In the genomic region with DNA sequence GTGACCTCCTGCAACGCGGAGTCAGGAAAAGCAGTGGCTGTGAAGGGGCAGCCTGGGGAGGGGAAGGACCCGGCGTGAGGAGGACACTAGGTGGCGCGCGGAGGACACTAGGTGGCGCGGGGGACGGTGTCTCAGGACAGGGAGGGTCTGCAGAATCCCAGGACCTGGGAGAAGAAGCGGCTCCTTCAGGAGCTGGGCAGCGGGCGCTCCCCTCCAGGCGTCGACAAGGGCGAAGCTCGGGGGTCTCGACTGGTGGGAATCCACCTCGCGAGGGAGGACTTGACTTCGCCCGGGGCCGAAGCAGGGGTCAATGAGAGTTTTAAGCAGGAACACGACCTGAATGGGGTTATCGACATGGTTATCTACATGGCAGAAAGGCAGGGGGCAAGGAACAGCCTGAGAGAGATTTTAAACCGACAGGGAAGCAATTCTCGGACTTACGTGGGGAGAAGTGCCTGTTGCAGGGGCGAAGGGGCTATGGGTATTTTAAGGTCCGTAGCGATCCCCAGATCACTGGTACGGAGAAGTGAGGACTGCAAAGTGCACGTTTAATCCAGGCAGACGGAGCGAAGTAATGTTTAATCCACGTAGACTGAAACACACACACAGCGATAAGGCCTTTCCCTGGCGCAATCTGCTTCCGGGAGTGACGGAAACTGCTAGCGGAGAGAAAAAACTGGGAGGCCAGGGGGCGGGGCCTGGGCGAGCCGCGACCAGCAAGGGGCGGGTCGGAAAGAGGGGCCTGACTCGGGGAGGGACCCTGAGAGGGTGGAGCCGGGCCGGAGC, we compare ENCODE assay signal across 1 cellular context.
TF ChIP-seq lines count a peak whose summit lies in the region.

Gene ZNF616 (minus strand): TSS at position 648 of the 786 bp plus-strand sequence. CDS start 9,426 bp downstream, outside the sequence.

TF ChIP-seq in HepG2, 621 proteins besides CTCF, POLR2A, EP300 and RAD21 (continued from another document and continues in another):
- TF ChIP-seq ZSCAN20 (CRISPR knock-in tag; IDR thresholded peaks at IDR 0.05; ENCODE audit: borderline replicate concordance) (no peak), ZNF550 (CRISPR knock-in tag; IDR thresholded peaks at IDR 0.05; ENCODE audit: borderline replicate concordance) (no peak), JUN (CRISPR knock-in tag; IDR thresholded peaks at IDR 0.05) (no peak), NFATC3 (CRISPR knock-in tag; IDR thresholded peaks at IDR 0.05) (no peak), ZNF282 (IDR thresholded peaks at IDR 0.05; ENCODE audit: partially characterized antibody) (no peak), NCOR1 (IDR thresholded peaks at IDR 0.05; ENCODE audit: borderline replicate concordance, low read length) (no peak), ARNT (IDR thresholded peaks at IDR 0.05) (no peak), TOE1 (CRISPR knock-in tag; IDR thresholded peaks at IDR 0.05) (no peak), FOXK1 (CRISPR knock-in tag; IDR thresholded peaks at IDR 0.05; ENCODE audit: borderline replicate concordance, low read depth) (peak; percentile 33; the same call in 1 of the 2 replicates), TGIF2 (CRISPR knock-in tag; IDR thresholded peaks at IDR 0.05) (no peak), ELF4 (CRISPR knock-in tag; IDR thresholded peaks at IDR 0.05; ENCODE audit: borderline replicate concordance) (no peak), ELK4 (CRISPR knock-in tag; IDR thresholded peaks at IDR 0.05; ENCODE audit: borderline replicate concordance) (no peak), MTA1 (CRISPR knock-in tag; IDR thresholded peaks at IDR 0.05; ENCODE audit: borderline replicate concordance) (peak; percentile 80; the same call in 1 of the 2 replicates), ZIK1 (CRISPR knock-in tag; IDR thresholded peaks at IDR 0.05; ENCODE audit: borderline replicate concordance, low read depth) (no peak), MTF2 (CRISPR knock-in tag; IDR thresholded peaks at IDR 0.05; ENCODE audit: borderline replicate concordance) (no peak), ZFP36L1 (CRISPR knock-in tag; IDR thresholded peaks at IDR 0.05) (no peak), NR3C1 (CRISPR knock-in tag; IDR thresholded peaks at IDR 0.05) (no peak), ZNF816 (CRISPR knock-in tag; IDR thresholded peaks at IDR 0.05; ENCODE audit: borderline replicate concordance) (no peak), ZNF34 (CRISPR knock-in tag; IDR thresholded peaks at IDR 0.05; ENCODE audit: borderline replicate concordance) (peak; percentile 88; the same call in 1 of the 2 replicates), MAFG (CRISPR knock-in tag; IDR thresholded peaks at IDR 0.05) (no peak), MAF1 (CRISPR knock-in tag; IDR thresholded peaks at IDR 0.05; ENCODE audit: borderline replicate concordance) (no peak), ZBTB42 (CRISPR knock-in tag; IDR thresholded peaks at IDR 0.05) (no peak), CENPT (CRISPR knock-in tag; IDR thresholded peaks at IDR 0.05; ENCODE audit: low read depth) (no peak), THRA (CRISPR knock-in tag; IDR thresholded peaks at IDR 0.05; ENCODE audit: borderline replicate concordance) (no peak), ZNF644 (CRISPR knock-in tag; IDR thresholded peaks at IDR 0.05; ENCODE audit: low read depth) (no peak), ZNF850 (CRISPR knock-in tag; conservative IDR thresholded peaks at IDR 0.05) (no peak), PHF21A (CRISPR knock-in tag; IDR thresholded peaks at IDR 0.05) (peak; percentile 67), NFYC (CRISPR knock-in tag; IDR thresholded peaks at IDR 0.05) (no peak), MEIS2 (CRISPR knock-in tag; IDR thresholded peaks at IDR 0.05) (no peak), GMEB1 (CRISPR knock-in tag; IDR thresholded peaks at IDR 0.05; ENCODE audit: borderline replicate concordance) (no peak), ZBTB20 (CRISPR knock-in tag; IDR thresholded peaks at IDR 0.05; ENCODE audit: borderline replicate concordance, low read depth) (peak; percentile 50; the same call in 1 of the 2 replicates), REXO4 (CRISPR knock-in tag; IDR thresholded peaks at IDR 0.05; ENCODE audit: borderline replicate concordance) (no peak), SNAPC2 (CRISPR knock-in tag; IDR thresholded peaks at IDR 0.05) (0 out of 2 replicates have a peak, but pooled peaks have one; percentile 48), ZNF496 (CRISPR knock-in tag; IDR thresholded peaks at IDR 0.05; ENCODE audit: insufficient replicate concordance) (no peak), TEAD3 (CRISPR knock-in tag; optimal IDR thresholded peaks at IDR 0.05; ENCODE audit: borderline replicate concordance) (peak; percentile 42), ZGPAT (CRISPR knock-in tag; IDR thresholded peaks at IDR 0.05) (peak; percentile 27; the same call in 1 of the 2 replicates), ATF6 (CRISPR knock-in tag; conservative IDR thresholded peaks at IDR 0.05) (no peak), ZNF572 (CRISPR knock-in tag; IDR thresholded peaks at IDR 0.05) (no peak), ERF (CRISPR knock-in tag; IDR thresholded peaks at IDR 0.05) (peak; percentile 51), RBM39 (IDR thresholded peaks at IDR 0.05; ENCODE audit: low read depth, low read length, poor library complexity, severe bottlenecking) (no peak), ZSCAN30 (CRISPR knock-in tag; IDR thresholded peaks at IDR 0.05) (no peak), ZNF883 (CRISPR knock-in tag; IDR thresholded peaks at IDR 0.05; ENCODE audit: not compliant biosample characterization) (peak; percentile 16), TEF (CRISPR knock-in tag; IDR thresholded peaks at IDR 0.05) (no peak), ZNF468 (CRISPR knock-in tag; IDR thresholded peaks at IDR 0.05) (no peak), ZNF432 (CRISPR knock-in tag; IDR thresholded peaks at IDR 0.05; ENCODE audit: borderline replicate concordance) (no peak), ZNF543 (CRISPR knock-in tag; IDR thresholded peaks at IDR 0.05) (peak; percentile 97), SIN3B (IDR thresholded peaks at IDR 0.05; ENCODE audit: low read length) (no peak), KLF16 (CRISPR knock-in tag; IDR thresholded peaks at IDR 0.05) (peak in 1 of 2 experiments; percentile 46; a peak in 1 of 4 replicates), BRF2 (CRISPR knock-in tag; IDR thresholded peaks at IDR 0.05) (no peak), KDM3A (CRISPR knock-in tag; IDR thresholded peaks at IDR 0.05; ENCODE audit: low read depth) (peak; percentile 40; the same call in 1 of the 2 replicates)
- TF ChIP-seq, protein P1, sequence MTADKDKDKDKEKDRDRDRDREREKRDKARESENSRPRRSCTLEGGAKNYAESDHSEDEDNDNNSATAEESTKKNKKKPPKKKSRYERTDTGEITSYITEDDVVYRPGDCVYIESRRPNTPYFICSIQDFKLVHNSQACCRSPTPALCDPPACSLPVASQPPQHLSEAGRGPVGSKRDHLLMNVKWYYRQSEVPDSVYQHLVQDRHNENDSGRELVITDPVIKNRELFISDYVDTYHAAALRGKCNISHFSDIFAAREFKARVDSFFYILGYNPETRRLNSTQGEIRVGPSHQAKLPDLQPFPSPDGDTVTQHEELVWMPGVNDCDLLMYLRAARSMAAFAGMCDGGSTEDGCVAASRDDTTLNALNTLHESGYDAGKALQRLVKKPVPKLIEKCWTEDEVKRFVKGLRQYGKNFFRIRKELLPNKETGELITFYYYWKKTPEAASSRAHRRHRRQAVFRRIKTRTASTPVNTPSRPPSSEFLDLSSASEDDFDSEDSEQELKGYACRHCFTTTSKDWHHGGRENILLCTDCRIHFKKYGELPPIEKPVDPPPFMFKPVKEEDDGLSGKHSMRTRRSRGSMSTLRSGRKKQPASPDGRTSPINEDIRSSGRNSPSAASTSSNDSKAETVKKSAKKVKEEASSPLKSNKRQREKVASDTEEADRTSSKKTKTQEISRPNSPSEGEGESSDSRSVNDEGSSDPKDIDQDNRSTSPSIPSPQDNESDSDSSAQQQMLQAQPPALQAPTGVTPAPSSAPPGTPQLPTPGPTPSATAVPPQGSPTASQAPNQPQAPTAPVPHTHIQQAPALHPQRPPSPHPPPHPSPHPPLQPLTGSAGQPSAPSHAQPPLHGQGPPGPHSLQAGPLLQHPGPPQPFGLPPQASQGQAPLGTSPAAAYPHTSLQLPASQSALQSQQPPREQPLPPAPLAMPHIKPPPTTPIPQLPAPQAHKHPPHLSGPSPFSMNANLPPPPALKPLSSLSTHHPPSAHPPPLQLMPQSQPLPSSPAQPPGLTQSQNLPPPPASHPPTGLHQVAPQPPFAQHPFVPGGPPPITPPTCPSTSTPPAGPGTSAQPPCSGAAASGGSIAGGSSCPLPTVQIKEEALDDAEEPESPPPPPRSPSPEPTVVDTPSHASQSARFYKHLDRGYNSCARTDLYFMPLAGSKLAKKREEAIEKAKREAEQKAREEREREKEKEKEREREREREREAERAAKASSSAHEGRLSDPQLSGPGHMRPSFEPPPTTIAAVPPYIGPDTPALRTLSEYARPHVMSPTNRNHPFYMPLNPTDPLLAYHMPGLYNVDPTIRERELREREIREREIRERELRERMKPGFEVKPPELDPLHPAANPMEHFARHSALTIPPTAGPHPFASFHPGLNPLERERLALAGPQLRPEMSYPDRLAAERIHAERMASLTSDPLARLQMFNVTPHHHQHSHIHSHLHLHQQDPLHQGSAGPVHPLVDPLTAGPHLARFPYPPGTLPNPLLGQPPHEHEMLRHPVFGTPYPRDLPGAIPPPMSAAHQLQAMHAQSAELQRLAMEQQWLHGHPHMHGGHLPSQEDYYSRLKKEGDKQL (CRISPR knock-in tag; IDR thresholded peaks at IDR 0.05; ENCODE audit: low read depth) = no peak
